ENCODE assay signal across 39 cellular contexts in genomic region chr10:117698809-117699208, GRCh38.
"Had no signal": no experiment of that assay in that cellular context is flagged by ENCODE, and none has a peak within 500 bp of the region (broad histone marks: within the 10 kb centered on the region; RNA-seq: fewer than 3 reads in every experiment).

No MANE protein-coding gene starts in this region.

- H3K4me3 ChIP-seq: ascending aorta, cardiac muscle cell had no signal

- H3K9me3 ChIP-seq: ascending aorta had no signal

- H3K36me3 Mint-ChIP-seq: activated CD8-positive, alpha-beta memory T cell treated with anti-CD3 and anti-CD28 coated beads, Interleukin-2, amount 10 ng/mL, durations not matched to agents 7 days and 5 days; activated naive CD4-positive, alpha-beta T cell treated with anti-CD3 and anti-CD28 coated beads, Interleukin-2, amount 10 ng/mL, durations not matched to agents 7 days and 5 days; activated naive CD4-positive, alpha-beta T cell treated with anti-CD3 and anti-CD28 coated beads, Interleukin-2, amount 50 U/mL, for 24 hours; activated naive CD8-positive, alpha-beta T cell; activated naive CD8-positive, alpha-beta T cell treated with anti-CD3 and anti-CD28 coated beads, Interleukin-2, amount 10 ng/mL, durations not matched to agents 7 days and 5 days; brain had no signal

- H3K36me3 ChIP-seq: ascending aorta, cardiac muscle cell had no signal

- H3K27me3 Mint-ChIP-seq: activated CD4-positive, alpha-beta memory T cell treated with anti-CD3 and anti-CD28 coated beads, Interleukin-2, amount 10 ng/mL, durations not matched to agents 7 days and 5 days; activated CD4-positive, alpha-beta T cell treated with anti-CD3 and anti-CD28 coated beads, Interleukin-2, amount 10 ng/mL, durations not matched to agents 7 days and 5 days; activated CD8-positive, alpha-beta memory T cell treated with anti-CD3 and anti-CD28 coated beads, Interleukin-2, amount 10 ng/mL, durations not matched to agents 7 days and 5 days; activated naive CD4-positive, alpha-beta T cell treated with anti-CD3 and anti-CD28 coated beads, Interleukin-2, amount 10 ng/mL, durations not matched to agents 7 days and 5 days; activated naive CD8-positive, alpha-beta T cell treated with anti-CD3 and anti-CD28 coated beads, Interleukin-2, amount 10 ng/mL, durations not matched to agents 7 days and 5 days; activated naive CD8-positive, alpha-beta T cell treated with anti-CD3 and anti-CD28 coated beads, Interleukin-2, amount 50 U/mL, for 24 hours had no signal

- H3K27ac ChIP-seq: ascending aorta, cardiac muscle cell, VCaP had no signal

- H3K4me3 Mint-ChIP-seq: activated CD4-positive, alpha-beta memory T cell treated with anti-CD3 and anti-CD28 coated beads, Interleukin-2, amount 10 ng/mL, durations not matched to agents 7 days and 5 days; activated CD4-positive, alpha-beta T cell treated with anti-CD3 and anti-CD28 coated beads for 36 hours; activated CD4-positive, alpha-beta T cell treated with anti-CD3 and anti-CD28 coated beads, Interleukin-2, amount 10 ng/mL, durations not matched to agents 7 days and 5 days; activated CD8-positive, alpha-beta memory T cell treated with anti-CD3 and anti-CD28 coated beads, Interleukin-2, amount 10 ng/mL, durations not matched to agents 7 days and 5 days; activated CD8-positive, alpha-beta T cell treated with anti-CD3 and anti-CD28 coated beads, Interleukin-2, amount 10 ng/mL, durations not matched to agents 7 days and 5 days; activated naive CD4-positive, alpha-beta T cell treated with anti-CD3 and anti-CD28 coated beads, Interleukin-2, amount 10 ng/mL, durations not matched to agents 7 days and 5 days; activated naive CD4-positive, alpha-beta T cell treated with anti-CD3 and anti-CD28 coated beads, Interleukin-2, amount 50 U/mL, for 24 hours; activated naive CD8-positive, alpha-beta T cell; activated naive CD8-positive, alpha-beta T cell treated with anti-CD3 and anti-CD28 coated beads, Interleukin-2, amount 10 ng/mL, durations not matched to agents 7 days and 5 days; activated naive CD8-positive, alpha-beta T cell treated with anti-CD3 and anti-CD28 coated beads, Interleukin-2, amount 50 U/mL, for 24 hours; activated T-cell treated with anti-CD3 and anti-CD28 coated beads, Interleukin-2, amount 50 U/mL, for 24 hours; brain; central memory CD8-positive, alpha-beta T cell; T-helper 1 cell treated with Interleukin-12 subunit alpha and Interleukin-12 subunit beta and Interleukin-4 antibody, amounts not matched to agents 30 μg/mL and 1 μg/mL, for 36 hours; T-helper 2 cell treated with Interferon-gamma antibody and Interleukin-4, amounts not matched to agents 5 μg/mL and 100 μg/mL, for 36 hours had no signal

- H3K4me1 Mint-ChIP-seq: activated CD4-positive, alpha-beta memory T cell treated with anti-CD3 and anti-CD28 coated beads, Interleukin-2, amount 10 ng/mL, durations not matched to agents 7 days and 5 days; activated CD4-positive, alpha-beta T cell treated with anti-CD3 and anti-CD28 coated beads for 36 hours; activated CD4-positive, alpha-beta T cell treated with anti-CD3 and anti-CD28 coated beads, Interleukin-2, amount 10 ng/mL, durations not matched to agents 7 days and 5 days; activated CD8-positive, alpha-beta memory T cell treated with anti-CD3 and anti-CD28 coated beads, Interleukin-2, amount 10 ng/mL, durations not matched to agents 7 days and 5 days; activated naive CD4-positive, alpha-beta T cell treated with anti-CD3 and anti-CD28 coated beads, Interleukin-2, amount 10 ng/mL, durations not matched to agents 7 days and 5 days; activated naive CD4-positive, alpha-beta T cell treated with anti-CD3 and anti-CD28 coated beads, Interleukin-2, amount 50 U/mL, for 24 hours; activated naive CD8-positive, alpha-beta T cell treated with anti-CD3 and anti-CD28 coated beads, Interleukin-2, amount 10 ng/mL, durations not matched to agents 7 days and 5 days; activated naive CD8-positive, alpha-beta T cell treated with anti-CD3 and anti-CD28 coated beads, Interleukin-2, amount 50 U/mL, for 24 hours; brain; central memory CD8-positive, alpha-beta T cell had no signal

- H3K4me1 ChIP-seq: ascending aorta had no signal

- ATAC-seq: activated CD4-positive, alpha-beta T cell treated with anti-CD3 and anti-CD28 coated beads for 36 hours; activated CD4-positive, CD25-positive, alpha-beta regulatory T cell treated with anti-CD3 and anti-CD28 coated beads, Interleukin-2, amount 50 U/mL, for 24 hours; activated CD8-positive, alpha-beta memory T cell treated with anti-CD3 and anti-CD28 coated beads, Interleukin-2, amount 10 ng/mL, durations not matched to agents 7 days and 5 days; activated CD8-positive, alpha-beta T cell treated with anti-CD3 and anti-CD28 coated beads, Interleukin-2, amount 10 ng/mL, durations not matched to agents 7 days and 5 days; activated naive CD8-positive, alpha-beta T cell treated with anti-CD3 and anti-CD28 coated beads, Interleukin-2, amount 50 U/mL, for 24 hours had no signal

- FAIRE-seq: bronchial epithelial cell, TTC549 had no signal

- H3K9me3 Mint-ChIP-seq: activated CD4-positive, alpha-beta memory T cell treated with anti-CD3 and anti-CD28 coated beads, Interleukin-2, amount 10 ng/mL, durations not matched to agents 7 days and 5 days; activated CD4-positive, alpha-beta T cell treated with anti-CD3 and anti-CD28 coated beads, Interleukin-2, amount 10 ng/mL, durations not matched to agents 7 days and 5 days; activated naive CD4-positive, alpha-beta T cell treated with anti-CD3 and anti-CD28 coated beads, Interleukin-2, amount 10 ng/mL, durations not matched to agents 7 days and 5 days; activated naive CD4-positive, alpha-beta T cell treated with anti-CD3 and anti-CD28 coated beads, Interleukin-2, amount 50 U/mL, for 24 hours; activated naive CD8-positive, alpha-beta T cell treated with anti-CD3 and anti-CD28 coated beads, Interleukin-2, amount 10 ng/mL, durations not matched to agents 7 days and 5 days; activated T-cell treated with anti-CD3 and anti-CD28 coated beads, Interleukin-2, amount 50 U/mL, for 24 hours; activated T-helper 2 cell treated with anti-CD3 and anti-CD28 coated beads, Interferon-gamma antibody, Interleukin-2, Interleukin-4, amounts not matched to agents 10 μg/mL and 5 μg/mL and 100 μg/mL, durations not matched to agents 14 hours and 24 hours and 36 hours; brain; central memory CD8-positive, alpha-beta T cell; T-helper 1 cell treated with Interleukin-12 subunit alpha and Interleukin-12 subunit beta and Interleukin-4 antibody, amounts not matched to agents 30 μg/mL and 1 μg/mL, for 36 hours; T-helper 2 cell treated with Interferon-gamma antibody and Interleukin-4, amounts not matched to agents 5 μg/mL and 100 μg/mL, for 36 hours had no signal

- H3K27ac Mint-ChIP-seq: activated CD4-positive, alpha-beta memory T cell treated with anti-CD3 and anti-CD28 coated beads, Interleukin-2, amount 10 ng/mL, durations not matched to agents 7 days and 5 days; activated CD4-positive, alpha-beta T cell treated with anti-CD3 and anti-CD28 coated beads for 36 hours; activated CD4-positive, alpha-beta T cell treated with anti-CD3 and anti-CD28 coated beads, Interleukin-2, amount 10 ng/mL, durations not matched to agents 7 days and 5 days; activated CD8-positive, alpha-beta memory T cell treated with anti-CD3 and anti-CD28 coated beads, Interleukin-2, amount 10 ng/mL, durations not matched to agents 7 days and 5 days; activated CD8-positive, alpha-beta T cell treated with anti-CD3 and anti-CD28 coated beads, Interleukin-2, amount 10 ng/mL, durations not matched to agents 7 days and 5 days; activated naive CD4-positive, alpha-beta T cell treated with anti-CD3 and anti-CD28 coated beads, Interleukin-2, amount 10 ng/mL, durations not matched to agents 7 days and 5 days; activated naive CD4-positive, alpha-beta T cell treated with anti-CD3 and anti-CD28 coated beads, Interleukin-2, amount 50 U/mL, for 24 hours; activated naive CD8-positive, alpha-beta T cell; activated naive CD8-positive, alpha-beta T cell treated with anti-CD3 and anti-CD28 coated beads, Interleukin-2, amount 10 ng/mL, durations not matched to agents 7 days and 5 days; activated naive CD8-positive, alpha-beta T cell treated with anti-CD3 and anti-CD28 coated beads, Interleukin-2, amount 50 U/mL, for 24 hours; activated T-cell treated with anti-CD3 and anti-CD28 coated beads, Interleukin-2, amount 50 U/mL, for 24 hours; activated T-helper 2 cell treated with anti-CD3 and anti-CD28 coated beads, Interferon-gamma antibody, Interleukin-2, Interleukin-4, amounts not matched to agents 10 μg/mL and 5 μg/mL and 100 μg/mL, durations not matched to agents 14 hours and 24 hours and 36 hours; brain; T-helper 1 cell treated with Interleukin-12 subunit alpha and Interleukin-12 subunit beta and Interleukin-4 antibody, amounts not matched to agents 30 μg/mL and 1 μg/mL, for 36 hours; T-helper 2 cell treated with Interferon-gamma antibody and Interleukin-4, amounts not matched to agents 5 μg/mL and 100 μg/mL, for 36 hours had no signal

- H3K27me3 ChIP-seq: ascending aorta had no signal

- DNase-seq: activated CD4-positive, alpha-beta memory T cell treated with anti-CD3 and anti-CD28 coated beads, Interleukin-2, amount 10 ng/mL, durations not matched to agents 7 days and 5 days; activated CD4-positive, alpha-beta T cell treated with anti-CD3 and anti-CD28 coated beads for 1 hour; activated CD4-positive, alpha-beta T cell treated with anti-CD3 and anti-CD28 coated beads for 36 hours; activated CD4-positive, alpha-beta T cell treated with anti-CD3 and anti-CD28 coated beads for 48 hours; activated CD4-positive, alpha-beta T cell treated with anti-CD3 and anti-CD28 coated beads, Interleukin-2, amount 10 ng/mL, durations not matched to agents 7 days and 5 days; activated CD4-positive, alpha-beta T cell treated with anti-CD3 and anti-CD28 coated beads, Interleukin-2, amount 50 U/mL, for 48 hours; activated CD4-positive, CD25-positive, alpha-beta regulatory T cell; activated CD8-positive, alpha-beta memory T cell treated with anti-CD3 and anti-CD28 coated beads for 24 hours; activated CD8-positive, alpha-beta memory T cell treated with anti-CD3 and anti-CD28 coated beads, Interleukin-2, amount 10 ng/mL, durations not matched to agents 7 days and 5 days; activated CD8-positive, alpha-beta memory T cell treated with anti-CD3 and anti-CD28 coated beads, Interleukin-2, amount 50 U/mL, for 48 hours; activated CD8-positive, alpha-beta T cell treated with anti-CD3 and anti-CD28 coated beads, Interleukin-2, amount 10 ng/mL, durations not matched to agents 7 days and 5 days; activated effector memory CD4-positive, alpha-beta T cell treated with Interleukin-2 at 50 U/mL for 16 hours; activated gamma-delta T cell; activated naive CD4-positive, alpha-beta T cell treated with anti-CD3 and anti-CD28 coated beads, Interleukin-2, amount 10 ng/mL, durations not matched to agents 7 days and 5 days; activated naive CD4-positive, alpha-beta T cell treated with Interleukin-2 at 50 U/mL for 16 hours; activated naive CD8-positive, alpha-beta T cell treated with anti-CD3 and anti-CD28 coated beads, Interleukin-2, amount 10 ng/mL, durations not matched to agents 7 days and 5 days; activated naive CD8-positive, alpha-beta T cell treated with anti-CD3 and anti-CD28 coated beads, Interleukin-2, amount 50 U/mL, for 24 hours; activated T-cell treated with anti-CD3 and anti-CD28 coated beads, Interleukin-2, amount 50 U/mL, for 24 hours; activated T-cell treated with anti-CD3 and anti-CD28 coated beads, Interleukin-2, amount 50 U/mL, for 48 hours; amygdala; anterior cingulate cortex; caudate nucleus; cerebellar nuclear complex; T-helper 1 cell; T-helper 2 cell; T-helper 9 cell had no signal
